ENCODE assay signal across 20 cellular contexts in the genomic region with DNA sequence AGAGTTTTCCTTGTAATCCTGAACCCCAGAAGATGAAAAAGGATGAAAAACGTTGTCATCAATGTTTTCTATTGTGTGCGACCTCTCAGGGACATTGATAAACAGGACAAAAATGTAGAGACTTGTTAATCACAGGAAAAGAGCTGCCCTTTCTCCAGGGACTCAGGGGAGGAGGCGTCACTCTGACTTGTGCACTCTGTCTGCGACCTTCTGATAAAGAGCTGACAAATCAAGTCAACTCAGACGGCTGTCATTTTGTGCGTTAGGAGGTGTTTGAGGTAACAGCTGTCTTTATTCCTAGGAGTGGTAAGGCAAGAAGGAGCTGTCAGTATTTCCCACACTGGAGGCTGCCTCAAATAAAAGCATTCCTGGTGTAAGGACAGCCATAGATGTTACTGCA.
"Had no signal": no experiment of that assay in that cellular context is flagged by ENCODE, and none has a peak within 500 bp of the region (broad histone marks: within the 10 kb centered on the region; RNA-seq: fewer than 3 reads in every experiment).

No MANE protein-coding gene starts in this region.

- H3K4me1 ChIP-seq: neural progenitor cell had no signal

- H3K36me3 ChIP-seq: gastroesophageal sphincter, neural progenitor cell, spleen, tibial nerve had no signal

- ATAC-seq: activated CD8-positive, alpha-beta T cell treated with anti-CD3 and anti-CD28 coated beads for 36 hours; activated naive CD4-positive, alpha-beta T cell treated with anti-CD3 and anti-CD28 coated beads, Interleukin-2, amount 50 U/mL, for 72 hours; activated T-cell treated with anti-CD3 and anti-CD28 coated beads, Interleukin-2, amount 50 U/mL, for 4 hours; gastroesophageal sphincter; left cardiac atrium; naive thymus-derived CD4-positive, alpha-beta T cell; T-cell; WTC11 had no signal

- H3K27me3 ChIP-seq: gastroesophageal sphincter, hepatocyte, neural progenitor cell, spleen, tibial nerve had no signal

- H3K9me3 ChIP-seq: gastroesophageal sphincter, spleen, tibial nerve had no signal

- H3K27ac ChIP-seq: hepatocyte, neural progenitor cell, spleen had no signal

- H3K4me3 ChIP-seq: gastroesophageal sphincter, hepatocyte, neural progenitor cell, spleen, tibial nerve had no signal

- DNase-seq: activated CD4-positive, alpha-beta T cell treated with anti-CD3 and anti-CD28 coated beads for 1 hour; activated CD4-positive, alpha-beta T cell treated with anti-CD3 and anti-CD28 coated beads, Interleukin-2, amount 50 U/mL, for 1 hour; activated CD8-positive, alpha-beta T cell treated with anti-CD3 and anti-CD28 coated beads for 36 hours; activated naive CD4-positive, alpha-beta T cell; activated T-cell treated with anti-CD3 and anti-CD28 coated beads, Interleukin-2, amount 50 U/mL, for 4 hours; anterior cingulate cortex; effector CD8-positive, alpha-beta T cell; left cardiac atrium; naive thymus-derived CD4-positive, alpha-beta T cell; right cardiac atrium; spleen; stimulated activated CD4-positive, alpha-beta T cell treated with anti-CD3 and anti-CD28 coated beads, Interleukin-2, amount 100 ng/mL, for 48 hours; stimulated activated naive CD4-positive, alpha-beta T cell treated with Interleukin-2 at 50 U/mL for 16 hours; T-cell had no signal
